In the genomic region with DNA sequence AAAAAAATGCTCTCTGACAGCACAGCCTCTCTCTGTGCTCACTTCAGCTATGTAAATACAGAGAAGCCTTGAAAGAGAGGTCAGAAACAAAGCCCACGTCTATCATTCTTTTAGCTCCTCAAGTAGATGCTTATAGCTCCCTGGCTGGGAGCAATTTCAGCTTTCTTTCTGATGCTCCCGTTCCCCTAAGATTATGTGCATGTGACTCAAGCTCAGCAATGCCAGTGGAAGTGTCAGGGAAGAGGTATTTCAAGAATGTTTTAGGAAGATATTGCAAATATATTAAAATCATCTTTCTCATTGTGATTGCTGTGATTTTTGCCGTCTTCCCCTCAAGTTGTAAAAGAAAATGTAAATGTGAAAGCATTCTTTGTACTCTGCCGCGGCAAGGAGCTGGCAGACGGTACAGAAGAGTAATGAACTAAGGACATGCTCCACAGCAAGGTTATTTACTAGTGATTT, we compare ENCODE assay signal across 9 cellular contexts.
DNase-seq lines count a peak whose midpoint lies in the region; ATAC-seq and TF ChIP-seq lines count a peak whose summit lies in the region.
"Had no signal": no experiment of that assay in that cellular context is flagged by ENCODE, and none has a peak within 500 bp of the region (broad histone marks: within the 10 kb centered on the region; RNA-seq: fewer than 3 reads in every experiment).

No MANE protein-coding gene starts in this region.

- peak overlapping the region; percentile 13 for H3K4me3 Mint-ChIP-seq in activated CD8-positive, alpha-beta T cell treated with anti-CD3 and anti-CD28 coated beads for 36 hours
- H3K4me3 Mint-ChIP-seq in activated CD8-positive, alpha-beta T cell treated with anti-CD3 and anti-CD28 coated beads, Interleukin-2, amount 10 ng/mL, durations not matched to agents 7 days and 5 days: no peak overlapping the region
- H3K4me3 Mint-ChIP-seq in T-helper 17 cell: peak overlapping the region; percentile 9
- peak overlapping the region; percentile 1 to 31 for H3K4me3 Mint-ChIP-seq in stimulated activated naive CD8-positive, alpha-beta T cell treated with anti-CD3 and anti-CD28 coated beads, Interleukin-15, amount 100 ng/mL, for 72 hours
- H3K4me3 Mint-ChIP-seq: activated CD4-positive, alpha-beta T cell treated with anti-CD3 and anti-CD28 coated beads, Interleukin-2, amount 10 ng/mL, durations not matched to agents 24 days and 14 days had no signal

- POLR2A ChIA-PET in activated CD8-positive, alpha-beta T cell treated with anti-CD3 and anti-CD28 coated beads for 36 hours (lab: Charles Lee): no interaction called here
- POLR2A ChIA-PET in activated CD8-positive, alpha-beta T cell treated with anti-CD3 and anti-CD28 coated beads, Interleukin-2, amount 10 ng/mL, durations not matched to agents 7 days and 5 days (lab: Charles Lee): no interaction called here
- POLR2A ChIA-PET in RWPE1 (lab: Yijun Ruan, JAX; ENCODE audit: low non-redundant PET): no interaction called here

- no peak for TF ChIP-seq CTCF in activated CD8-positive, alpha-beta T cell treated with anti-CD3 and anti-CD28 coated beads for 36 hours (IDR thresholded peaks at IDR 0.05)
- no peak for TF ChIP-seq CTCF in GM13976 (IDR thresholded peaks at IDR 0.05; ENCODE audit: borderline replicate concordance, control extremely low read depth, extremely low read depth, insufficient read depth, missing control alignments)
- no peak for TF ChIP-seq CTCF in RWPE1 (conservative IDR thresholded peaks at IDR 0.05; ENCODE audit: low read depth)

- H3K27ac ChIP-seq in iPS DF 6.9 (ENCODE audit: low read length): no peak overlapping the region
- H3K27ac ChIP-seq in RWPE1: no peak overlapping the region

- DNase-seq in activated CD8-positive, alpha-beta T cell treated with anti-CD3 and anti-CD28 coated beads for 36 hours: no peak
- no peak for DNase-seq in activated CD8-positive, alpha-beta T cell treated with anti-CD3 and anti-CD28 coated beads, Interleukin-2, amount 10 ng/mL, durations not matched to agents 7 days and 5 days
- DNase-seq in T-helper 17 cell (no peak), iPS DF 6.9 (ENCODE audit: low read depth, low spot score) (peak; percentile 27), GM13976 (ENCODE audit: low spot score) (no peak), RWPE1 (ENCODE audit: low spot score) (no peak)
- no peak for DNase-seq in stimulated activated naive CD8-positive, alpha-beta T cell treated with anti-CD3 and anti-CD28 coated beads, Interleukin-15, amount 100 ng/mL, for 72 hours
- no peak for DNase-seq in stimulated activated CD4-positive, alpha-beta T cell treated with anti-CD3 and anti-CD28 coated beads, Interleukin-4, amount 100 ng/mL, for 24 hours
- DNase-seq: activated CD4-positive, alpha-beta T cell treated with anti-CD3 and anti-CD28 coated beads, Interleukin-2, amount 10 ng/mL, durations not matched to agents 24 days and 14 days had no signal

- CTCF ChIA-PET in activated CD8-positive, alpha-beta T cell treated with anti-CD3 and anti-CD28 coated beads for 36 hours (lab: Charles Lee): no interaction called here
- CTCF ChIA-PET in activated CD8-positive, alpha-beta T cell treated with anti-CD3 and anti-CD28 coated beads, Interleukin-2, amount 10 ng/mL, durations not matched to agents 7 days and 5 days (lab: Charles Lee): no interaction called here
- CTCF ChIA-PET in RWPE1 (lab: Yijun Ruan, JAX): interaction anchor here (0.5 to 0.7 kb wide), 3 partner anchors 13 to 1705 kb away, joined by 3 read pairs; no protein-coding TSS in a partner anchor

- intact Hi-C loops in activated CD8-positive, alpha-beta T cell treated with anti-CD3 and anti-CD28 coated beads for 36 hours (cut with micrococcal nuclease): no loop called here

- H3K4me1 ChIP-seq in iPS DF 6.9 (ENCODE audit: control insufficient read depth, insufficient read depth, low read length): peaks cover 2% of the 10 kb centered on the region; the same call in 1 of the 2 replicates

- in situ Hi-C loops in GM13976 (cut with MboI; ENCODE audit: low sequenced_read_pairs, unreplicated experiment): no loop called here

- WGBS in iPS DF 6.9 (ENCODE audit: insufficient coverage, insufficient read length): no CpG with 5 or more reads among the region's 6 CpGs

- H3K27me3 ChIP-seq in iPS DF 6.9 (ENCODE audit: control insufficient read depth, insufficient read depth, low read length): no peaks in the 10 kb centered on the region

- no peaks in the 10 kb centered on the region for H3K9me3 Mint-ChIP-seq in activated CD8-positive, alpha-beta T cell treated with anti-CD3 and anti-CD28 coated beads for 36 hours
- no peaks in the 10 kb centered on the region for H3K9me3 Mint-ChIP-seq in activated CD8-positive, alpha-beta T cell treated with anti-CD3 and anti-CD28 coated beads, Interleukin-2, amount 10 ng/mL, durations not matched to agents 7 days and 5 days (ENCODE audit: insufficient read depth)
- H3K9me3 Mint-ChIP-seq in stimulated activated naive CD8-positive, alpha-beta T cell treated with anti-CD3 and anti-CD28 coated beads, Interleukin-15, amount 100 ng/mL, for 72 hours: no peaks in the 10 kb centered on the region
- H3K9me3 Mint-ChIP-seq: activated CD4-positive, alpha-beta T cell treated with anti-CD3 and anti-CD28 coated beads, Interleukin-2, amount 10 ng/mL, durations not matched to agents 24 days and 14 days had no signal

- no peaks in the 10 kb centered on the region for H3K36me3 Mint-ChIP-seq in activated CD8-positive, alpha-beta T cell treated with anti-CD3 and anti-CD28 coated beads for 36 hours (ENCODE audit: low read depth)
- H3K36me3 Mint-ChIP-seq in activated CD8-positive, alpha-beta T cell treated with anti-CD3 and anti-CD28 coated beads, Interleukin-2, amount 10 ng/mL, durations not matched to agents 7 days and 5 days (ENCODE audit: low read depth): no peaks in the 10 kb centered on the region
- no peaks in the 10 kb centered on the region for H3K36me3 Mint-ChIP-seq in T-helper 17 cell (ENCODE audit: low read depth)

- peaks cover 3% of the 10 kb centered on the region for H3K27me3 Mint-ChIP-seq in activated CD8-positive, alpha-beta T cell treated with anti-CD3 and anti-CD28 coated beads for 36 hours
- H3K27me3 Mint-ChIP-seq in activated CD8-positive, alpha-beta T cell treated with anti-CD3 and anti-CD28 coated beads, Interleukin-2, amount 10 ng/mL, durations not matched to agents 7 days and 5 days (ENCODE audit: low read depth): no peaks in the 10 kb centered on the region
- no peaks in the 10 kb centered on the region for H3K27me3 Mint-ChIP-seq in T-helper 17 cell
- H3K27me3 Mint-ChIP-seq in stimulated activated naive CD8-positive, alpha-beta T cell treated with anti-CD3 and anti-CD28 coated beads, Interleukin-15, amount 100 ng/mL, for 72 hours: no peaks in the 10 kb centered on the region
- H3K27me3 Mint-ChIP-seq: activated CD4-positive, alpha-beta T cell treated with anti-CD3 and anti-CD28 coated beads, Interleukin-2, amount 10 ng/mL, durations not matched to agents 24 days and 14 days had no signal

- no peak overlapping the region for H3K4me3 ChIP-seq in iPS DF 6.9 (ENCODE audit: low read length)

- ATAC-seq in activated CD8-positive, alpha-beta T cell treated with anti-CD3 and anti-CD28 coated beads for 36 hours: no peak
- ATAC-seq in activated CD8-positive, alpha-beta T cell treated with anti-CD3 and anti-CD28 coated beads, Interleukin-2, amount 10 ng/mL, durations not matched to agents 7 days and 5 days: no peak
- no peak for ATAC-seq in T-helper 17 cell
- ATAC-seq in stimulated activated naive CD8-positive, alpha-beta T cell treated with anti-CD3 and anti-CD28 coated beads, Interleukin-15, amount 100 ng/mL, for 72 hours: no peak

- no peak overlapping the region for H3K27ac Mint-ChIP-seq in activated CD8-positive, alpha-beta T cell treated with anti-CD3 and anti-CD28 coated beads for 36 hours
- no peak overlapping the region for H3K27ac Mint-ChIP-seq in activated CD8-positive, alpha-beta T cell treated with anti-CD3 and anti-CD28 coated beads, Interleukin-2, amount 10 ng/mL, durations not matched to agents 7 days and 5 days
- H3K27ac Mint-ChIP-seq in T-helper 17 cell: no peak overlapping the region
- H3K27ac Mint-ChIP-seq in stimulated activated naive CD8-positive, alpha-beta T cell treated with anti-CD3 and anti-CD28 coated beads, Interleukin-15, amount 100 ng/mL, for 72 hours: no peak overlapping the region
- H3K27ac Mint-ChIP-seq: activated CD4-positive, alpha-beta T cell treated with anti-CD3 and anti-CD28 coated beads, Interleukin-2, amount 10 ng/mL, durations not matched to agents 24 days and 14 days had no signal

- H3K36me3 ChIP-seq in iPS DF 6.9 (ENCODE audit: control insufficient read depth, insufficient read depth, low read length): no peaks in the 10 kb centered on the region

- H3K4me1 Mint-ChIP-seq in activated CD8-positive, alpha-beta T cell treated with anti-CD3 and anti-CD28 coated beads for 36 hours (ENCODE audit: low read depth): peaks cover 4% of the 10 kb centered on the region
- H3K4me1 Mint-ChIP-seq in activated CD8-positive, alpha-beta T cell treated with anti-CD3 and anti-CD28 coated beads, Interleukin-2, amount 10 ng/mL, durations not matched to agents 7 days and 5 days (ENCODE audit: low read depth): no peaks in the 10 kb centered on the region
- peaks cover 9% of the 10 kb centered on the region for H3K4me1 Mint-ChIP-seq in T-helper 17 cell
- peaks cover 6% of the 10 kb centered on the region for H3K4me1 Mint-ChIP-seq in stimulated activated naive CD8-positive, alpha-beta T cell treated with anti-CD3 and anti-CD28 coated beads, Interleukin-15, amount 100 ng/mL, for 72 hours
- H3K4me1 Mint-ChIP-seq: activated CD4-positive, alpha-beta T cell treated with anti-CD3 and anti-CD28 coated beads, Interleukin-2, amount 10 ng/mL, durations not matched to agents 24 days and 14 days had no signal

- H3K9me3 ChIP-seq in T-helper 17 cell (ENCODE audit: control insufficient read depth, low read length, poor library complexity, severe bottlenecking) (no peaks in the 10 kb centered on the region), iPS DF 6.9 (ENCODE audit: control insufficient read depth, insufficient read depth, low read length) (no peaks in the 10 kb centered on the region)
